ENCODE assay signal across 10 cellular contexts in the genomic region with DNA sequence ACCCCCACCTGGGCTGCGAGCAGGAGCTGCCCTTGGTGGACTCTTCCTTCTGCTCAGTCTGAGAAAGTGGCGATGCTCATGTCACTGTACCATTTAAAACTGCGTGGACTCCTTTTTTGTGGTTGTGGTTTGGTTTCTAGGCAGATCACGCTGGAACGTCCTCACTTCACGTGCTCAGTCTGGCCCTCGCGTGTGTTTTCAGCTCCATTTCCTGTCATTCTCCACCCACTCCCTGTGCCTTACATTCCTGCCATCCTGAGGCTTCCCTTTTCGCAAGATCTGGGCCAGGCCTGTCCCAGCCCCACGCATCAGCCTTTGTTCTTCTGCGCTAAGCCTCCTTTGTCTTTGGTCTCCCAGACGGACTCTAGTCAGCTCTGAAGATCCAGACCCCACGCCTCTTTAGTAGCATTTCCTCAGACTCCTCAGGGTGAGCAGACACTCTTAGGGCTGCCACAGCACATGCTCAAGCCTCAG.
DNase-seq lines count a peak whose midpoint lies in the region; ATAC-seq and TF ChIP-seq lines count a peak whose summit lies in the region.
"Had no signal": no experiment of that assay in that cellular context is flagged by ENCODE, and none has a peak within 500 bp of the region (broad histone marks: within the 10 kb centered on the region; RNA-seq: fewer than 3 reads in every experiment).

No MANE protein-coding gene starts in this region.

- peaks cover 9% of the 10 kb centered on the region for H3K36me3 Mint-ChIP-seq in activated naive CD4-positive, alpha-beta T cell treated with anti-CD3 and anti-CD28 coated beads for 36 hours (ENCODE audit: low read depth)
- H3K36me3 Mint-ChIP-seq in activated B cell treated with CpG ODN at 0.5 μM for 24 hours (ENCODE audit: low read depth) = peaks cover 50% of the 10 kb centered on the region

- TF ChIP-seq EP300 in stomach (IDR thresholded peaks at IDR 0.05) = no peak

- H3K27me3 ChIP-seq in thymus (ENCODE audit: control insufficient read depth, insufficient read depth) (no peaks in the 10 kb centered on the region), stomach (no peaks in the 10 kb centered on the region)
- H3K27me3 ChIP-seq: heart right ventricle had no signal

- H3K27me3 Mint-ChIP-seq in activated naive CD4-positive, alpha-beta T cell treated with anti-CD3 and anti-CD28 coated beads for 36 hours (ENCODE audit: low read depth) = no peaks in the 10 kb centered on the region
- no peaks in the 10 kb centered on the region for H3K27me3 Mint-ChIP-seq in activated B cell treated with CpG ODN at 0.5 μM for 24 hours
- H3K27me3 Mint-ChIP-seq: B cell had no signal

- H3K27ac Mint-ChIP-seq in activated naive CD4-positive, alpha-beta T cell treated with anti-CD3 and anti-CD28 coated beads for 36 hours = peak overlapping the region; percentile 27
- peak overlapping the region; percentile 13 for H3K27ac Mint-ChIP-seq in activated B cell treated with CpG ODN at 0.5 μM for 24 hours
- H3K27ac Mint-ChIP-seq: B cell had no signal

- DNase-seq in activated naive CD4-positive, alpha-beta T cell treated with anti-CD3 and anti-CD28 coated beads for 36 hours = peak; percentile 37
- DNase-seq in activated naive CD4-positive, alpha-beta T cell treated with Interleukin-2 at 50 U/mL for 16 hours = no peak
- DNase-seq in activated B cell treated with CpG ODN at 0.5 μM for 24 hours = no peak
- peak; percentile 62 for DNase-seq in fibroblast of villous mesenchyme (ENCODE audit: low read depth)
- DNase-seq in NCI-H510A treated with DMSO at 0.1 percent for 48 hours (lab: John Stamatoyannopoulos, UW) = no peak
- DNase-seq in DMS79 treated with DMSO at 0.1 percent for 48 hours (lab: John Stamatoyannopoulos, UW) = no peak
- no peak for DNase-seq in stomach
- DNase-seq: heart right ventricle had no signal

- H3K9me3 Mint-ChIP-seq in activated naive CD4-positive, alpha-beta T cell treated with anti-CD3 and anti-CD28 coated beads for 36 hours = no peaks in the 10 kb centered on the region
- no peaks in the 10 kb centered on the region for H3K9me3 Mint-ChIP-seq in activated B cell treated with CpG ODN at 0.5 μM for 24 hours

- no peak overlapping the region for H3K4me3 Mint-ChIP-seq in activated naive CD4-positive, alpha-beta T cell treated with anti-CD3 and anti-CD28 coated beads for 36 hours
- no peak overlapping the region for H3K4me3 Mint-ChIP-seq in activated B cell treated with CpG ODN at 0.5 μM for 24 hours
- H3K4me3 Mint-ChIP-seq: B cell had no signal

- 30% methylated on average over 13 of the region's 13 CpGs for WGBS in thymus
- WGBS in stomach, 5 donors = 68 to 82% (median 76%) methylated on average over 13 of the region's 13 CpGs

- TF ChIP-seq CTCF in activated B cell treated with CpG ODN at 0.5 μM for 24 hours (IDR thresholded peaks at IDR 0.05) = no peak
- TF ChIP-seq CTCF in fibroblast of villous mesenchyme (IDR thresholded peaks at IDR 0.05; ENCODE audit: insufficient read depth, low read depth, low read length) = no peak
- TF ChIP-seq CTCF in stomach (IDR thresholded peaks at IDR 0.05) = no peak

- peaks cover 18% of the 10 kb centered on the region for H3K4me1 Mint-ChIP-seq in activated naive CD4-positive, alpha-beta T cell treated with anti-CD3 and anti-CD28 coated beads for 36 hours (ENCODE audit: low read depth)
- H3K4me1 Mint-ChIP-seq in activated B cell treated with CpG ODN at 0.5 μM for 24 hours = no peaks in the 10 kb centered on the region
- H3K4me1 Mint-ChIP-seq: B cell had no signal

- POLR2A ChIA-PET in activated B cell treated with CpG ODN at 0.5 μM for 24 hours (lab: Charles Lee) = no interaction called here

- H3K27ac ChIP-seq in thymus (ENCODE audit: low read depth) (peak overlapping the region; percentile 81), stomach (peak overlapping the region in 2 of 5 donors; percentile 33 to 38)
- H3K27ac ChIP-seq: heart right ventricle had no signal

- CTCF ChIA-PET in activated naive CD4-positive, alpha-beta T cell treated with anti-CD3 and anti-CD28 coated beads for 36 hours (lab: Charles Lee) = interaction anchor here (0.6 kb wide), 1 partner anchor 48 kb away, joined by 3 read pairs; no protein-coding TSS in a partner anchor
- CTCF ChIA-PET in activated B cell treated with CpG ODN at 0.5 μM for 24 hours (lab: Charles Lee) = no interaction called here

- intact Hi-C loops in activated naive CD4-positive, alpha-beta T cell treated with anti-CD3 and anti-CD28 coated beads for 36 hours (cut with micrococcal nuclease) = no loop called here
- intact Hi-C loops in activated B cell treated with CpG ODN at 0.5 μM for 24 hours (cut with micrococcal nuclease) = no loop called here
- intact Hi-C loops in stomach (cut with DNase I; ENCODE audit: low total_unique reads) = no loop called here

- ATAC-seq in activated B cell treated with CpG ODN at 0.5 μM for 24 hours (ENCODE audit: low read depth) = no peak

- H3K4me3 ChIP-seq in fibroblast of villous mesenchyme (ENCODE audit: low read depth, low read length) (no peak overlapping the region), thymus (ENCODE audit: low read length) (no peak overlapping the region), stomach (no peak overlapping the region)
- H3K4me3 ChIP-seq: heart right ventricle had no signal

- H3K4me1 ChIP-seq in thymus (ENCODE audit: control insufficient read depth, insufficient read depth, low read length) (peaks cover 13% of the 10 kb centered on the region), stomach (no peaks in the 10 kb centered on the region)

- H3K36me3 ChIP-seq in thymus (ENCODE audit: control insufficient read depth, insufficient read depth) (peaks cover 19% of the 10 kb centered on the region), stomach (peaks cover 8 to 44% (median 39%) of the 10 kb centered on the region in 4 donors)

- no peaks in the 10 kb centered on the region for H3K9me3 ChIP-seq in thymus (ENCODE audit: control insufficient read depth)
- no peaks in the 10 kb centered on the region for H3K9me3 ChIP-seq in stomach
- H3K9me3 ChIP-seq: heart right ventricle had no signal

- TF ChIP-seq POLR2A in stomach (IDR thresholded peaks at IDR 0.05) = no peak

Comparison
In these comparisons a context has a peak if more than half of its experiments do, and no peak if none do; other contexts are left out.
1. DNase-seq: peak in activated naive CD4-positive, alpha-beta T cell treated with anti-CD3 and anti-CD28 coated beads for 36 hours (single experiment) and fibroblast of villous mesenchyme (single experiment); none in activated naive CD4-positive, alpha-beta T cell treated with Interleukin-2 at 50 U/mL for 16 hours (single experiment), activated B cell treated with CpG ODN at 0.5 μM for 24 hours (single experiment), NCI-H510A treated with DMSO at 0.1 percent for 48 hours (single experiment), DMS79 treated with DMSO at 0.1 percent for 48 hours (single experiment) and stomach (single experiment).